8 cellular contexts compared by ENCODE assay signal in genomic region chr21:42850866-42851391, GRCh38. TPM values are rescaled to one million over a fixed set of nuclear protein-coding genes. Genes with fewer than 3 reads are reported as not detected.
DNase-seq lines count a peak whose midpoint lies in the region; ATAC-seq and TF ChIP-seq lines count a peak whose summit lies in the region.

No MANE protein-coding gene starts in this region.

- H3K4me1 Mint-ChIP-seq in activated CD8-positive, alpha-beta T cell treated with anti-CD3 and anti-CD28 coated beads, Interleukin-2, amount 10 ng/mL, durations not matched to agents 7 days and 5 days (ENCODE audit: low read depth), result peaks cover 13% of the 10 kb centered on the region

- H3K4me3 Mint-ChIP-seq in activated CD8-positive, alpha-beta T cell treated with anti-CD3 and anti-CD28 coated beads, Interleukin-2, amount 10 ng/mL, durations not matched to agents 7 days and 5 days, result no peak overlapping the region

- TF ChIP-seq RAD21 in HCT116 (IDR thresholded peaks at IDR 0.05; ENCODE audit: low read depth), result peak; percentile 32; the same call in 1 of the 2 replicates

- H3K9me2 ChIP-seq in HCT116 (ENCODE audit: insufficient read depth), result no peaks in the 10 kb centered on the region

- RAD21 ChIA-PET in HCT116 (lab: Charles Lee; ENCODE audit: low non-redundant PET in 1 of 2, low total read pairs in 2 of 2, uncharacterized antibody in 2 of 2, unreplicated experiment in 2 of 2), result no interaction called here

- peaks cover 94% of the 10 kb centered on the region for H3K79me2 ChIP-seq in HCT116 (ENCODE audit: insufficient read depth, low read length)

- H3K4me1 ChIP-seq in BLaER1, result peaks cover 90% of the 10 kb centered on the region
- no peaks in the 10 kb centered on the region for H3K4me1 ChIP-seq in HCT116 (ENCODE audit: control insufficient read depth in 1 of 2, insufficient read depth in 2 of 2, low read length in 2 of 2)

- CTCF ChIA-PET in HCT116 (lab: Charles Lee), result no interaction called here
- CTCF ChIA-PET in activated CD8-positive, alpha-beta T cell treated with anti-CD3 and anti-CD28 coated beads, Interleukin-2, amount 10 ng/mL, durations not matched to agents 7 days and 5 days (lab: Charles Lee), result interaction anchor here (1.0 to 1.1 kb wide), 2 partner anchors 12 to 72 kb away, joined by 3 read pairs; no protein-coding TSS in a partner anchor

- no peak overlapping the region for H2AFZ ChIP-seq in HCT116 (ENCODE audit: low read depth, low read length, poor library complexity, severe bottlenecking)

- peaks cover 90% of the 10 kb centered on the region for H3K36me3 ChIP-seq in BLaER1
- H3K36me3 ChIP-seq in HCT116 (ENCODE audit: control insufficient read depth in 1 of 2, insufficient read depth in 2 of 2, low read length in 2 of 2), result peaks cover 31 to 74% of the 10 kb centered on the region in 2 experiments

- no peaks in the 10 kb centered on the region for H3K27me3 Mint-ChIP-seq in activated CD8-positive, alpha-beta T cell treated with anti-CD3 and anti-CD28 coated beads, Interleukin-2, amount 10 ng/mL, durations not matched to agents 7 days and 5 days (ENCODE audit: low read depth)

- POLR2A ChIA-PET in HCT116 (lab: Charles Lee), result no interaction called here
- POLR2A ChIA-PET in activated CD8-positive, alpha-beta T cell treated with anti-CD3 and anti-CD28 coated beads, Interleukin-2, amount 10 ng/mL, durations not matched to agents 7 days and 5 days (lab: Charles Lee), result no interaction called here

- no peaks in the 10 kb centered on the region for H3K9me3 Mint-ChIP-seq in activated CD8-positive, alpha-beta T cell treated with anti-CD3 and anti-CD28 coated beads, Interleukin-2, amount 10 ng/mL, durations not matched to agents 7 days and 5 days (ENCODE audit: insufficient read depth)

- no peak for TF ChIP-seq POLR2A in HCT116 (IDR thresholded peaks at IDR 0.05; ENCODE audit: borderline replicate concordance, extremely low read depth, insufficient read depth, insufficient read length)

- H3K4me2 ChIP-seq in BLaER1, result peak overlapping the region; percentile 86
- H3K4me2 ChIP-seq in HCT116 (ENCODE audit: low read length), result no peak overlapping the region

- H3K4me3 ChIP-seq in BLaER1 (no peak overlapping the region; the same call in 1 of the 2 replicates), HCT116 (replicated peaks in 1 of 2; ENCODE audit: low read depth in 1 of 2, low read length in 2 of 2) (no peak overlapping the region)

- no peaks in the 10 kb centered on the region for H3K27me3 ChIP-seq in BLaER1
- no peaks in the 10 kb centered on the region for H3K27me3 ChIP-seq in HCT116 (ENCODE audit: insufficient read depth, low read length)

- H4K20me1 ChIP-seq in BLaER1, result peaks cover 98% of the 10 kb centered on the region
- peaks cover 10% of the 10 kb centered on the region; the same call in 1 of the 2 replicates for H4K20me1 ChIP-seq in HCT116 (ENCODE audit: insufficient read depth)

- H3K27ac ChIP-seq in BLaER1 (peak overlapping the region; percentile 75), HCT116 (ENCODE audit: low read depth, low read length) (no peak overlapping the region)

- H3K36me3 Mint-ChIP-seq in activated CD8-positive, alpha-beta T cell treated with anti-CD3 and anti-CD28 coated beads, Interleukin-2, amount 10 ng/mL, durations not matched to agents 7 days and 5 days (ENCODE audit: low read depth), result peaks cover 59% of the 10 kb centered on the region

- no peak overlapping the region for H3K27ac Mint-ChIP-seq in activated CD8-positive, alpha-beta T cell treated with anti-CD3 and anti-CD28 coated beads, Interleukin-2, amount 10 ng/mL, durations not matched to agents 7 days and 5 days

- no peaks in the 10 kb centered on the region for H3K9me3 ChIP-seq in BLaER1
- no peaks in the 10 kb centered on the region for H3K9me3 ChIP-seq in HCT116 (ENCODE audit: control insufficient read depth in 1 of 2, insufficient read depth in 1 of 2, low read depth in 1 of 2, low read length in 2 of 2)

- ATAC-seq in HCT116 (peak; percentile 90), HG02970 (IDR thresholded peaks at IDR 0.05; ENCODE audit: low FRiP score, unreplicated experiment) (no peak)
- peak; percentile 69 for ATAC-seq in activated CD8-positive, alpha-beta T cell treated with anti-CD3 and anti-CD28 coated beads, Interleukin-2, amount 10 ng/mL, durations not matched to agents 7 days and 5 days

- TF ChIP-seq CTCF in HCT116 (IDR thresholded peaks at IDR 0.05 in 2 of 3, conservative IDR thresholded peaks at IDR 0.05 in 1 of 3; ENCODE audit: borderline replicate concordance in 1 of 3, insufficient read depth in 1 of 3, low read depth in 2 of 3, low read length in 2 of 3), result peak; percentile 23 to 81 (median 78); a peak in 4 of 6 replicates

- no TSS peak for BruUV-seq in HCT116 (replicated peaks; lab: Mats Ljungman, UMichigan)

- intact Hi-C loops in HCT116 (cut with micrococcal nuclease), result no loop called here

- H3K9ac ChIP-seq in BLaER1 (no peak overlapping the region), HCT116 (ENCODE audit: low read length) (no peak overlapping the region)

- no peak for DNase-seq in HCT116 (ENCODE audit: low read depth, low spot score)
- peak; percentile 59 for DNase-seq in activated CD8-positive, alpha-beta T cell treated with anti-CD3 and anti-CD28 coated beads, Interleukin-2, amount 10 ng/mL, durations not matched to agents 7 days and 5 days
- DNase-seq in iris pigment epithelial cell (ENCODE audit: low read depth), result peak; percentile 17
- no peak for DNase-seq in NCI-H187 treated with DMSO at 0.1 percent for 48 hours (lab: John Stamatoyannopoulos, UW)
- no peak for DNase-seq in cortex of kidney (lab: John Stamatoyannopoulos, UW)
- DNase-seq in middle frontal gyrus (ENCODE audit: extremely low spot score, low spot score), result no peak

TF ChIP-seq in HCT116, 20 proteins besides CTCF, POLR2A, EP300 and RAD21:
- TF ChIP-seq SRF (IDR thresholded peaks at IDR 0.05; ENCODE audit: low read depth) (no peak), YY1 (IDR thresholded peaks at IDR 0.05; ENCODE audit: extremely low read depth, insufficient replicate concordance, low read depth, low read length) (no peak), ZNF274 (IDR thresholded peaks at IDR 0.05; ENCODE audit: low read depth, low read length) (no peak), EZH2phosphoT487 (IDR thresholded peaks at IDR 0.05; ENCODE audit: borderline replicate concordance) (no peak), JUND (IDR thresholded peaks at IDR 0.05) (no peak), TCF7L2 (IDR thresholded peaks at IDR 0.05; ENCODE audit: borderline replicate concordance, extremely low read depth, insufficient read depth, insufficient read length) (no peak), FOSL1 (IDR thresholded peaks at IDR 0.05; ENCODE audit: low read depth) (no peak), CBX3 (IDR thresholded peaks at IDR 0.05; ENCODE audit: low read depth) (no peak), EZH2 (IDR thresholded peaks at IDR 0.05) (no peak), MAX (IDR thresholded peaks at IDR 0.05) (no peak), ATF3 (IDR thresholded peaks at IDR 0.05) (no peak), SIN3A (IDR thresholded peaks at IDR 0.05; ENCODE audit: low read depth) (no peak)

RNA-seq across cellular contexts. Expression of gene WDR4, which starts 28.4 kb away (rescaled TPM):
- total RNA-seq in HCT116 (2021; ENCODE audit: unreplicated experiment), result 34.8 TPM
- polyA plus RNA-seq in HCT116 (2012), result 16.8 and 19.8 TPM in 2 replicates
- 10 to 100 TPM; 35.6 to 40.9 TPM for total RNA-seq in activated CD8-positive, alpha-beta T cell treated with anti-CD3 and anti-CD28 coated beads, Interleukin-2, amount 10 ng/mL, durations not matched to agents 7 days and 5 days

RNA-seq across cellular contexts. Expression of gene NDUFV3, which starts 42.2 kb away (rescaled TPM):
- 35.2 TPM for total RNA-seq in HCT116 (2021; ENCODE audit: unreplicated experiment)
- polyA plus RNA-seq in HCT116 (2012), result 19.9 and 23.6 TPM in 2 replicates
- 10 to 100 TPM; 27.7 to 28.1 TPM for total RNA-seq in activated CD8-positive, alpha-beta T cell treated with anti-CD3 and anti-CD28 coated beads, Interleukin-2, amount 10 ng/mL, durations not matched to agents 7 days and 5 days

Comparison
In these comparisons a context has a peak if more than half of its experiments do, and no peak if none do; other contexts are left out.
1. DNase-seq: peak in activated CD8-positive, alpha-beta T cell treated with anti-CD3 and anti-CD28 coated beads, Interleukin-2, amount 10 ng/mL, durations not matched to agents 7 days and 5 days (single experiment) and iris pigment epithelial cell (single experiment); none in HCT116 (single experiment), NCI-H187 treated with DMSO at 0.1 percent for 48 hours (single experiment), cortex of kidney (single experiment) and middle frontal gyrus (single experiment).